ENCODE assay signal across 32 cellular contexts in genomic region chr4:141054446-141054845, GRCh38.
"Had no signal": no experiment of that assay in that cellular context is flagged by ENCODE, and none has a peak within 500 bp of the region (broad histone marks: within the 10 kb centered on the region; RNA-seq: fewer than 3 reads in every experiment).

No MANE protein-coding gene starts in this region.

- H3K36me3 ChIP-seq: adrenal gland, brain microvascular endothelial cell, breast epithelium had no signal

- H3K4me3 ChIP-seq: adrenal gland, body of pancreas, breast epithelium had no signal

- H3K27me3 ChIP-seq: adrenal gland, body of pancreas, brain microvascular endothelial cell, breast epithelium had no signal

- DNase-seq: activated B cell treated with CpG ODN at 0.5 μM for 24 hours; activated CD4-positive, alpha-beta memory T cell treated with anti-CD3 and anti-CD28 coated beads for 36 hours; activated CD4-positive, alpha-beta T cell treated with anti-CD3 and anti-CD28 coated beads for 4 hours; activated CD4-positive, alpha-beta T cell treated with anti-CD3 and anti-CD28 coated beads, Interleukin-2, amount 10 ng/mL, durations not matched to agents 24 days and 14 days; activated CD4-positive, alpha-beta T cell treated with anti-CD3 and anti-CD28 coated beads, Interleukin-2, amount 50 U/mL, for 1 hour; activated CD4-positive, alpha-beta T cell treated with anti-CD3 and anti-CD28 coated beads, Interleukin-2, amount 50 U/mL, for 4 hours; activated CD4-positive, CD25-positive, alpha-beta regulatory T cell treated with anti-CD3 and anti-CD28 coated beads, Interleukin-2, amount 50 U/mL, for 72 hours; activated CD8-positive, alpha-beta memory T cell treated with anti-CD3 and anti-CD28 coated beads, Interleukin-2, amount 50 U/mL, for 4 hours; activated CD8-positive, alpha-beta T cell treated with anti-CD3 and anti-CD28 coated beads for 36 hours; activated effector memory CD4-positive, alpha-beta T cell treated with anti-CD3 and anti-CD28 coated beads, Interleukin-2, amount 50 U/mL, for 16 hours; activated gamma-delta T cell treated with Interleukin-2 at 50 U/mL for 16 hours; activated naive CD4-positive, alpha-beta T cell; activated naive CD4-positive, alpha-beta T cell treated with anti-CD3 and anti-CD28 coated beads for 36 hours; activated naive CD4-positive, alpha-beta T cell treated with anti-CD3 and anti-CD28 coated beads, Interleukin-2, amount 50 U/mL, for 16 hours; activated naive CD8-positive, alpha-beta T cell treated with anti-CD3 and anti-CD28 coated beads for 36 hours; activated T-cell treated with anti-CD3 and anti-CD28 coated beads for 4 hours; activated T-cell treated with anti-CD3 and anti-CD28 coated beads, Interleukin-2, amount 50 U/mL, for 1 hour; activated T-cell treated with anti-CD3 and anti-CD28 coated beads, Interleukin-2, amount 50 U/mL, for 4 hours; activated T-cell treated with anti-CD3 and anti-CD28 coated beads, Interleukin-2, amount 50 U/mL, for 72 hours; adrenal gland; amniotic stem cell; aorta; body of pancreas; brain microvascular endothelial cell; central memory CD4-positive, alpha-beta T cell; T-helper 1 cell; T-helper 2 cell; T-helper 9 cell had no signal

- ATAC-seq: activated CD8-positive, alpha-beta T cell treated with anti-CD3 and anti-CD28 coated beads for 36 hours; activated naive CD4-positive, alpha-beta T cell treated with anti-CD3 and anti-CD28 coated beads, Interleukin-2, amount 50 U/mL, for 72 hours; activated T-cell treated with anti-CD3 and anti-CD28 coated beads, Interleukin-2, amount 50 U/mL, for 4 hours; activated T-cell treated with anti-CD3 and anti-CD28 coated beads, Interleukin-2, amount 50 U/mL, for 72 hours; activated T-helper 17 cell treated with anti-CD3 and anti-CD28 coated beads, Interleukin-2, amount 50 U/mL, for 72 hours; body of pancreas had no signal

- H3K27ac ChIP-seq: adrenal gland, body of pancreas, brain microvascular endothelial cell, breast epithelium, VCaP had no signal

- H3K4me1 ChIP-seq: body of pancreas, breast epithelium had no signal
